In the genomic region with DNA sequence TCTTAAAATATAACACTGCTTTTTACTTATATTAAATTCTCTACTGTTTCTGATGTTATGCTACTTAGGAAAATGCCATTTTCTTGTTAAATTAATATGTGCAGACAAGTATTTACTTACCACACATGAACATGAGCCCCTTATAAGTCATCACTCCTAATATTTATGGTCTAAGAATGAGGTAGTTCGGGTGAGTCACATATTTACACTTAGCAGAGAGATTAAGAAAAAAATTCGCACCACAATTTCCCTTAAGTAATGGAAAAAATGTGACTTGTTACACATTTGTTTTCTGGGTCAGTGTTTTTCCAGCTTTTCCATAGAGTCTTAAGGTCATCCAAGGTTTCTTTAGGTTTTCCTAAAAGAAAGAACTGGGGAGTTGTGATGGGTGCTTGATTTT, we compare ENCODE assay signal across 12 cellular contexts.
DNase-seq lines count a peak whose midpoint lies in the region; ATAC-seq and TF ChIP-seq lines count a peak whose summit lies in the region.
"Had no signal": no experiment of that assay in that cellular context is flagged by ENCODE, and none has a peak within 500 bp of the region (broad histone marks: within the 10 kb centered on the region; RNA-seq: fewer than 3 reads in every experiment).

No MANE protein-coding gene starts in this region.

- intact Hi-C loops in prostate gland (cut with DNase I) = loop anchor here (10.0 kb wide), 1 partner anchor 308 kb away; the partner anchor contains the start of gene ART4

- TF ChIP-seq CTCF in AG04449 (IDR thresholded peaks at IDR 0.05; ENCODE audit: insufficient read depth, low read length, missing control alignments) (no peak), RWPE2 (IDR thresholded peaks at IDR 0.05; ENCODE audit: poor library complexity, severe bottlenecking) (no peak), prostate gland (IDR thresholded peaks at IDR 0.05) (no peak)

- ATAC-seq in RWPE2 (ENCODE audit: low read depth) = peak; percentile 83

- POLR2A ChIA-PET in AG04449 (lab: Yijun Ruan, JAX) = no interaction called here

- H3K4me3 ChIP-seq in AG04449 (ENCODE audit: low read depth, low read length) = no peak overlapping the region
- H3K4me3 ChIP-seq in RWPE2 (ENCODE audit: severe bottlenecking) = no peak overlapping the region
- no peak overlapping the region for H3K4me3 ChIP-seq in prostate gland
- H3K4me3 ChIP-seq: thyroid gland had no signal

- DNase-seq in AG04449 (ENCODE audit: low read depth, low spot score) = peak; percentile 10
- DNase-seq in RWPE2 (ENCODE audit: low spot score) = no peak
- peak; percentile 52 for DNase-seq in fibroblast of the conjunctiva (ENCODE audit: low read depth)
- DNase-seq in prostate gland (ENCODE audit: low spot score) = no peak
- no peak for DNase-seq in NCI-H2107 (lab: John Stamatoyannopoulos, UW)
- DNase-seq in AG08396 (ENCODE audit: low spot score) = no peak
- DNase-seq in GM19238 (ENCODE audit: insufficient read length, low spot score) = no peak
- no peak for DNase-seq in activated CD4-positive, CD25-positive, alpha-beta regulatory T cell treated with anti-CD3 and anti-CD28 coated beads, Interleukin-2, amount 50 U/mL, for 72 hours
- DNase-seq: activated gamma-delta T cell treated with Interleukin-2 at 50 U/mL for 16 hours; AML-193; stimulated activated CD4-positive, alpha-beta T cell treated with anti-CD3 and anti-CD28 coated beads, Interleukin-4, amount 100 ng/mL, for 1 hour; thyroid gland had no signal

- H3K27me3 ChIP-seq in RWPE2 (ENCODE audit: insufficient read depth, poor library complexity, severe bottlenecking) = no peaks in the 10 kb centered on the region
- no peaks in the 10 kb centered on the region for H3K27me3 ChIP-seq in prostate gland (replicated peaks; ENCODE audit: insufficient read depth)
- H3K27me3 ChIP-seq: thyroid gland had no signal

- H3K4me1 ChIP-seq in RWPE2 (ENCODE audit: insufficient read depth, poor library complexity, severe bottlenecking) (peaks cover 7% of the 10 kb centered on the region), prostate gland (replicated peaks) (no peaks in the 10 kb centered on the region)
- H3K4me1 ChIP-seq: thyroid gland had no signal

- H3K9me3 ChIP-seq in RWPE2 (ENCODE audit: severe bottlenecking) (no peaks in the 10 kb centered on the region), prostate gland (no peaks in the 10 kb centered on the region)
- H3K9me3 ChIP-seq: thyroid gland had no signal

- H3K36me3 ChIP-seq in RWPE2 (ENCODE audit: low read depth) (no peaks in the 10 kb centered on the region), prostate gland (no peaks in the 10 kb centered on the region)
- H3K36me3 ChIP-seq: thyroid gland had no signal

- WGBS in prostate gland = 57% methylated on average over 2 of the region's 2 CpGs

- no peak for TF ChIP-seq POLR2A in prostate gland (IDR thresholded peaks at IDR 0.05)

- H3K27ac ChIP-seq in RWPE2 (ENCODE audit: poor library complexity, severe bottlenecking) (no peak overlapping the region), prostate gland (peak overlapping the region; percentile 3 to 5)

- CTCF ChIA-PET in AG04449 (lab: Yijun Ruan, JAX) = interaction anchor here (1.1 to 4.7 kb wide), 4 partner anchors 9 to 428 kb away, joined by 3 to 38 read pairs (median 4); partner anchors contain the start of gene RERG

Comparison
In these comparisons a context has a peak if more than half of its experiments do, and no peak if none do; other contexts are left out.
1. DNase-seq: peak in AG04449 (single experiment) and fibroblast of the conjunctiva (single experiment); none in RWPE2 (single experiment), prostate gland (single experiment), NCI-H2107 (single experiment), AG08396 (single experiment), GM19238 (single experiment) and activated CD4-positive, CD25-positive, alpha-beta regulatory T cell treated with anti-CD3 and anti-CD28 coated beads, Interleukin-2, amount 50 U/mL, for 72 hours (single experiment).